1 cellular context compared by ENCODE assay signal in the genomic region with DNA sequence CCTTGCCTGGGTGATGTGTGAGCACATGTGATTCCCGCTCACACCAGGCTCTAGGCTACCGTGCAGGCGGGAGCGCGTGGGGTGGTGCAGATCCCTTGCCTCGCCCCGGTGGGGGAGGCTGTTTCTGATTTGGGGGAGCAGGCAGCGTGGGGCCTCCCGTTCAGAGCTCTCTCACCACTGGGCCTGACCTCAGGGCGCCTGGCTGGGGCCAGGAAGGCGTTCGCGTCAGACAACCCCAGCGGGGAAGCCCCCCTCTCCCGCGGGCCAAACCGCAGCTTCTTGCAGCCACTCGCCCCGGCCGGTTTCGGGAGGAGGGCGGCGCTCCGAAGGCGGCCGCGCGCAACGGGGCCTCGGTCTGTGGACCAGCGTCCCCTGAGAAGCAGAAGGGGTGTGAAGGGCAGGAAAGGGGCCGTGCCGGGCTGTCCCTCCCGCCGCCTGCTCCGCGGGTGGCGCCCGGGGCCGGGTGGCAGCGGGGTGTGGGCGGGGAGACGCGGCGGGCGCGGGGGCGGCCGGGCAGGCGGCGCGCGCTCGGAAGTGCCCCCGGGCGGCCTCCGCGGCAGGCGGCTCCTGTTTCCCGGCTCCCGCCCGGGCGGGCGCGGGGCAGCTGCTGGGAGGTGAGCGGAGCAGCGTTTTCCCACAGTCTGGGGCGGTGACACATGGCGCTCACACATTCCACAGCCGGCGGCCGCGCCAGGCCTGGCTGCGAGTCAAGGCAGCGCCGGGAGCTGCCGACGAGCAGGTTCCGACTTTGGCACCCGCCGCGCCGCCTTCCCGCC.
TF ChIP-seq lines count a peak whose summit lies in the region.

No MANE protein-coding gene starts in this region.

TF ChIP-seq in HepG2, 621 proteins besides CTCF, POLR2A, EP300 and RAD21 (continued from another document and continues in another):
- TF ChIP-seq E2F2 (CRISPR knock-in tag; IDR thresholded peaks at IDR 0.05; ENCODE audit: borderline replicate concordance) (peak; percentile 3; the same call in 1 of the 2 replicates), BATF2 (CRISPR knock-in tag; IDR thresholded peaks at IDR 0.05) (peak; percentile 99), HDAC2 (CRISPR knock-in tag; IDR thresholded peaks at IDR 0.05) (peak; percentile 85), MTF1 (CRISPR knock-in tag; IDR thresholded peaks at IDR 0.05) (peak; percentile 93), MXD4 (CRISPR knock-in tag; IDR thresholded peaks at IDR 0.05) (peak; percentile 93), SALL2 (CRISPR knock-in tag; IDR thresholded peaks at IDR 0.05) (peak; percentile 68), HES4 (CRISPR knock-in tag; IDR thresholded peaks at IDR 0.05; ENCODE audit: borderline replicate concordance) (peak; percentile 97), ZNF20 (CRISPR knock-in tag; IDR thresholded peaks at IDR 0.05) (no peak; the same call in 1 of the 2 replicates), SMAD1 (CRISPR knock-in tag; IDR thresholded peaks at IDR 0.05; ENCODE audit: borderline replicate concordance, low read depth) (peak; percentile 70; the same call in 1 of the 2 replicates), NR2F6 (IDR thresholded peaks at IDR 0.05) (no peak), NR2F6 (CRISPR knock-in tag; IDR thresholded peaks at IDR 0.05) (peak; percentile 67), POLR2AphosphoS5 (IDR thresholded peaks at IDR 0.05; ENCODE audit: low read depth, low read length) (no peak), GMEB1 (CRISPR knock-in tag; IDR thresholded peaks at IDR 0.05; ENCODE audit: borderline replicate concordance) (no peak), ZSCAN12 (CRISPR knock-in tag; IDR thresholded peaks at IDR 0.05) (0 out of 2 replicates have a peak, but pooled peaks have one; percentile 89), ZNF232 (CRISPR knock-in tag; IDR thresholded peaks at IDR 0.05; ENCODE audit: borderline replicate concordance) (peak; percentile 98), ZNF547 (CRISPR knock-in tag; IDR thresholded peaks at IDR 0.05) (peak; percentile 94), ZFP36L2 (CRISPR knock-in tag; IDR thresholded peaks at IDR 0.05) (no peak; the same call in 1 of the 2 replicates), TGIF2 (CRISPR knock-in tag; IDR thresholded peaks at IDR 0.05) (peak; percentile 82; the same call in 1 of the 2 replicates), TEF (CRISPR knock-in tag; IDR thresholded peaks at IDR 0.05) (peak; percentile 93), ZSCAN22 (CRISPR knock-in tag; IDR thresholded peaks at IDR 0.05) (peak; percentile 73; the same call in 1 of the 2 replicates), HNF1A (IDR thresholded peaks at IDR 0.05; ENCODE audit: low read depth) (no peak), HNF1A (CRISPR knock-in tag; IDR thresholded peaks at IDR 0.05; ENCODE audit: borderline replicate concordance) (0 out of 2 replicates have a peak, but pooled peaks have one; percentile 54), PHB2 (IDR thresholded peaks at IDR 0.05; ENCODE audit: partially characterized antibody) (no peak), ZNF546 (CRISPR knock-in tag; conservative IDR thresholded peaks at IDR 0.05) (0 out of 2 replicates have a peak, but pooled peaks have one; percentile 92), CAMTA2 (CRISPR knock-in tag; IDR thresholded peaks at IDR 0.05; ENCODE audit: borderline replicate concordance) (no peak; the same call in 1 of the 2 replicates), ZBTB49 (CRISPR knock-in tag; IDR thresholded peaks at IDR 0.05; ENCODE audit: borderline replicate concordance) (peak; percentile 79; the same call in 1 of the 2 replicates), ATF1 (CRISPR knock-in tag; IDR thresholded peaks at IDR 0.05) (no peak), AHR (CRISPR knock-in tag; IDR thresholded peaks at IDR 0.05) (peak; percentile 97; the same call in 1 of the 2 replicates), KLF13 (CRISPR knock-in tag; IDR thresholded peaks at IDR 0.05) (peak; percentile 84), KDM5B (CRISPR knock-in tag; IDR thresholded peaks at IDR 0.05; ENCODE audit: borderline replicate concordance) (peak; percentile 97), ZBTB20 (CRISPR knock-in tag; IDR thresholded peaks at IDR 0.05; ENCODE audit: borderline replicate concordance, low read depth) (peak; percentile 97; the same call in 1 of the 2 replicates)
- TF ChIP-seq, protein P1, sequence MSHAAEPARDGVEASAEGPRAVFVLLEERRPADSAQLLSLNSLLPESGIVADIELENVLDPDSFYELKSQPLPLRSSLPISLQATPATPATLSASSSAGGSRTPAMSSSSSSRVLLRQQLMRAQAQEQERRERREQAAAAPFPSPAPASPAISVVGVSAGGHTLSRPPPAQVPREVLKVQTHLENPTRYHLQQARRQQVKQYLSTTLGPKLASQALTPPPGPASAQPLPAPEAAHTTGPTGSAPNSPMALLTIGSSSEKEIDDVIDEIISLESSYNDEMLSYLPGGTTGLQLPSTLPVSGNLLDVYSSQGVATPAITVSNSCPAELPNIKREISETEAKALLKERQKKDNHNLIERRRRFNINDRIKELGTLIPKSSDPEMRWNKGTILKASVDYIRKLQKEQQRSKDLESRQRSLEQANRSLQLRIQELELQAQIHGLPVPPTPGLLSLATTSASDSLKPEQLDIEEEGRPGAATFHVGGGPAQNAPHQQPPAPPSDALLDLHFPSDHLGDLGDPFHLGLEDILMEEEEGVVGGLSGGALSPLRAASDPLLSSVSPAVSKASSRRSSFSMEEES (CRISPR knock-in tag; IDR thresholded peaks at IDR 0.05) = peak; percentile 93
- TF ChIP-seq, protein P2, sequence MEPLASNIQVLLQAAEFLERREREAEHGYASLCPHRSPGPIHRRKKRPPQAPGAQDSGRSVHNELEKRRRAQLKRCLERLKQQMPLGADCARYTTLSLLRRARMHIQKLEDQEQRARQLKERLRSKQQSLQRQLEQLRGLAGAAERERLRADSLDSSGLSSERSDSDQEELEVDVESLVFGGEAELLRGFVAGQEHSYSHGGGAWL (CRISPR knock-in tag; IDR thresholded peaks at IDR 0.05) = peak; percentile 98
- TF ChIP-seq, protein P3, sequence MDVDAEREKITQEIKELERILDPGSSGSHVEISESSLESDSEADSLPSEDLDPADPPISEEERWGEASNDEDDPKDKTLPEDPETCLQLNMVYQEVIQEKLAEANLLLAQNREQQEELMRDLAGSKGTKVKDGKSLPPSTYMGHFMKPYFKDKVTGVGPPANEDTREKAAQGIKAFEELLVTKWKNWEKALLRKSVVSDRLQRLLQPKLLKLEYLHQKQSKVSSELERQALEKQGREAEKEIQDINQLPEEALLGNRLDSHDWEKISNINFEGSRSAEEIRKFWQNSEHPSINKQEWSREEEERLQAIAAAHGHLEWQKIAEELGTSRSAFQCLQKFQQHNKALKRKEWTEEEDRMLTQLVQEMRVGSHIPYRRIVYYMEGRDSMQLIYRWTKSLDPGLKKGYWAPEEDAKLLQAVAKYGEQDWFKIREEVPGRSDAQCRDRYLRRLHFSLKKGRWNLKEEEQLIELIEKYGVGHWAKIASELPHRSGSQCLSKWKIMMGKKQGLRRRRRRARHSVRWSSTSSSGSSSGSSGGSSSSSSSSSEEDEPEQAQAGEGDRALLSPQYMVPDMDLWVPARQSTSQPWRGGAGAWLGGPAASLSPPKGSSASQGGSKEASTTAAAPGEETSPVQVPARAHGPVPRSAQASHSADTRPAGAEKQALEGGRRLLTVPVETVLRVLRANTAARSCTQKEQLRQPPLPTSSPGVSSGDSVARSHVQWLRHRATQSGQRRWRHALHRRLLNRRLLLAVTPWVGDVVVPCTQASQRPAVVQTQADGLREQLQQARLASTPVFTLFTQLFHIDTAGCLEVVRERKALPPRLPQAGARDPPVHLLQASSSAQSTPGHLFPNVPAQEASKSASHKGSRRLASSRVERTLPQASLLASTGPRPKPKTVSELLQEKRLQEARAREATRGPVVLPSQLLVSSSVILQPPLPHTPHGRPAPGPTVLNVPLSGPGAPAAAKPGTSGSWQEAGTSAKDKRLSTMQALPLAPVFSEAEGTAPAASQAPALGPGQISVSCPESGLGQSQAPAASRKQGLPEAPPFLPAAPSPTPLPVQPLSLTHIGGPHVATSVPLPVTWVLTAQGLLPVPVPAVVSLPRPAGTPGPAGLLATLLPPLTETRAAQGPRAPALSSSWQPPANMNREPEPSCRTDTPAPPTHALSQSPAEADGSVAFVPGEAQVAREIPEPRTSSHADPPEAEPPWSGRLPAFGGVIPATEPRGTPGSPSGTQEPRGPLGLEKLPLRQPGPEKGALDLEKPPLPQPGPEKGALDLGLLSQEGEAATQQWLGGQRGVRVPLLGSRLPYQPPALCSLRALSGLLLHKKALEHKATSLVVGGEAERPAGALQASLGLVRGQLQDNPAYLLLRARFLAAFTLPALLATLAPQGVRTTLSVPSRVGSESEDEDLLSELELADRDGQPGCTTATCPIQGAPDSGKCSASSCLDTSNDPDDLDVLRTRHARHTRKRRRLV (CRISPR knock-in tag; IDR thresholded peaks at IDR 0.05) = 0 out of 2 replicates have a peak, but pooled peaks have one; percentile 64
